ENCODE assay signal across 27 cellular contexts in genomic region chr1:65993047-65993363, GRCh38.
A peak's percentile ranks its signal among the peaks of the same experiment; 100 is the strongest.
DNase-seq lines count a peak whose midpoint lies in the region; FAIRE-seq and TF ChIP-seq lines count a peak whose summit lies in the region.
"Had no signal": no experiment of that assay in that cellular context is flagged by ENCODE, and none has a peak within 500 bp of the region (broad histone marks: within the 10 kb centered on the region; RNA-seq: fewer than 3 reads in every experiment).

No MANE protein-coding gene starts in this region.

- H2AFZ ChIP-seq in SK-N-SH (ENCODE audit: low read depth) (peak overlapping the region; percentile 72), neural progenitor cell (replicated peaks) (no peak overlapping the region)

- H3F3A ChIP-seq in SK-N-SH (replicated peaks; ENCODE audit: insufficient read depth) (no peaks in the 10 kb centered on the region), neural progenitor cell (ENCODE audit: low read depth) (no peaks in the 10 kb centered on the region)

- peak overlapping the region; percentile 69 for H3K4me2 ChIP-seq in SK-N-SH
- H3K4me2 ChIP-seq in neural progenitor cell, result no peak overlapping the region

- TF ChIP-seq RAD21 in SK-N-SH (IDR thresholded peaks at IDR 0.05; ENCODE audit: low read length), result no peak

- H3K27me3 ChIP-seq in BE2C, result no peaks in the 10 kb centered on the region
- H3K27me3 ChIP-seq in SK-N-SH (ENCODE audit: insufficient read depth), result no peaks in the 10 kb centered on the region
- no peaks in the 10 kb centered on the region for H3K27me3 ChIP-seq in dorsolateral prefrontal cortex
- H3K27me3 ChIP-seq in neural progenitor cell, result peaks cover 6% of the 10 kb centered on the region
- H3K27me3 ChIP-seq: pancreas, upper lobe of left lung had no signal

- CTCF ChIA-PET in SK-N-SH (lab: Yijun Ruan, JAX), result interaction anchor here (0.8 to 13.1 kb wide), 11 partner anchors 8 to 511 kb away, joined by 3 to 203 read pairs (median 4); no protein-coding TSS in a partner anchor

- H3K9me3 Mint-ChIP-seq in neural progenitor cell, result no peaks in the 10 kb centered on the region
- H3K9me3 Mint-ChIP-seq: activated CD4-positive, alpha-beta memory T cell treated with anti-CD3 and anti-CD28 coated beads for 36 hours had no signal

- H3K27ac Mint-ChIP-seq in neural progenitor cell, result peak overlapping the region; percentile 21
- H3K27ac Mint-ChIP-seq: activated CD4-positive, alpha-beta memory T cell treated with anti-CD3 and anti-CD28 coated beads for 36 hours; immature natural killer cell; naive thymus-derived CD4-positive, alpha-beta T cell had no signal

- H4K20me1 ChIP-seq in SK-N-SH (ENCODE audit: insufficient read depth) (no peaks in the 10 kb centered on the region), neural progenitor cell (ENCODE audit: low read depth) (no peaks in the 10 kb centered on the region)

- peaks cover 22% of the 10 kb centered on the region for H3K4me1 Mint-ChIP-seq in neural progenitor cell
- H3K4me1 Mint-ChIP-seq: immature natural killer cell; naive thymus-derived CD4-positive, alpha-beta T cell had no signal

- TF ChIP-seq CTCF in BE2C (IDR thresholded peaks at IDR 0.05; ENCODE audit: low read depth, low read length) (no peak), SK-N-SH (IDR thresholded peaks at IDR 0.05) (no peak), dorsolateral prefrontal cortex (IDR thresholded peaks at IDR 0.05 in 54 of 56, conservative IDR thresholded peaks at IDR 0.05 in 2 of 56; ENCODE audit: low read depth in 1 of 56, partially characterized antibody in 56 of 56) (no peak), neural progenitor cell (IDR thresholded peaks at IDR 0.05) (no peak)

- H3K4me3 Mint-ChIP-seq in neural progenitor cell, result peak overlapping the region; percentile 92
- H3K4me3 Mint-ChIP-seq: activated CD4-positive, alpha-beta memory T cell treated with anti-CD3 and anti-CD28 coated beads for 36 hours; immature natural killer cell; naive thymus-derived CD4-positive, alpha-beta T cell had no signal

- FAIRE-seq in HTR-8/SVneo (lab: Jason Lieb, UNC), result no peak
- FAIRE-seq: endothelial cell of umbilical vein, pancreas had no signal

- POLR2A ChIA-PET in SK-N-SH (lab: Yijun Ruan, JAX), result interaction anchor here (1.0 to 1.4 kb wide), 3 partner anchors 249 to 501 kb away, joined by 3 to 8 read pairs (median 5); no protein-coding TSS in a partner anchor

- H3K36me3 Mint-ChIP-seq in neural progenitor cell, result no peaks in the 10 kb centered on the region
- H3K36me3 Mint-ChIP-seq: activated CD4-positive, alpha-beta memory T cell treated with anti-CD3 and anti-CD28 coated beads for 36 hours; immature natural killer cell; naive thymus-derived CD4-positive, alpha-beta T cell had no signal

- no peaks in the 10 kb centered on the region for H3K9me2 ChIP-seq in SK-N-SH

- WGBS in SK-N-SH (ENCODE audit: low lambda C conversion rate), result 0% methylated on average over 6 of the region's 6 CpGs

- H3K4me3 ChIP-seq in BE2C (ENCODE audit: low read depth, low read length) (peak overlapping the region; percentile 90), SK-N-SH (ENCODE audit: low read depth in 2 of 2, low read length in 1 of 2) (peak overlapping the region; percentile 49 to 56), dorsolateral prefrontal cortex (peak overlapping the region; percentile 38 to 85 (median 66)), neural progenitor cell (no peak overlapping the region)
- H3K4me3 ChIP-seq: left ventricle myocardium inferior, pancreas, upper lobe of left lung had no signal

- DNase-seq in BE2C (peak; percentile 22), SK-N-SH (no peak), dorsolateral prefrontal cortex (no peak), neural progenitor cell (ENCODE audit: low spot score) (no peak), NCI-H82 treated with DMSO at 0.1 percent for 48 hours (lab: John Stamatoyannopoulos, UW; ENCODE audit: unreplicated experiment) (no peak), HTR-8/SVneo (ENCODE audit: insufficient read length, low spot score) (no peak), DMS53 (lab: John Stamatoyannopoulos, UW) (no peak)
- no peak for DNase-seq in central memory CD4-positive, alpha-beta T cell
- DNase-seq: activated CD4-positive, alpha-beta memory T cell treated with anti-CD3 and anti-CD28 coated beads for 36 hours; activated CD8-positive, alpha-beta memory T cell treated with anti-CD3 and anti-CD28 coated beads, Interleukin-2, amount 50 U/mL, for 4 hours; activated naive CD4-positive, alpha-beta T cell treated with anti-CD3 and anti-CD28 coated beads, Interleukin-2, amount 50 U/mL, for 16 hours; amniotic stem cell; Caco-2; DMS79; GDM1; immature natural killer cell; Kasumi-1; left ventricle myocardium inferior; MV-4-11; naive thymus-derived CD4-positive, alpha-beta T cell; NCI-H524; pancreas; stimulated activated CD4-positive, alpha-beta T cell treated with anti-CD3 and anti-CD28 coated beads, Interleukin-2, amount 100 ng/mL, for 24 hours; T-helper 1 cell; upper lobe of left lung had no signal

- intact Hi-C loops in dorsolateral prefrontal cortex (cut with DNase I), result loop anchor here (5.0 kb wide), 3 partner anchors 36 to 249 kb away; no protein-coding TSS in a partner anchor

- no peak for TF ChIP-seq EP300 in SK-N-SH (IDR thresholded peaks at IDR 0.05; ENCODE audit: borderline replicate concordance in 1 of 2, low read depth in 1 of 2, low read length in 1 of 2)

- peak overlapping the region; percentile 35; the same call in 1 of the 2 replicates for H3K9ac ChIP-seq in SK-N-SH
- H3K9ac ChIP-seq in neural progenitor cell, result no peak overlapping the region

- H3K4me1 ChIP-seq in BE2C (no peaks in the 10 kb centered on the region), SK-N-SH (ENCODE audit: control insufficient read depth in 1 of 2, insufficient read depth in 2 of 2, low read depth in 1 of 2, low read length in 1 of 2) (peaks cover 3 to 5% of the 10 kb centered on the region in 2 experiments; a peak in 3 of 4 replicates), neural progenitor cell (no peaks in the 10 kb centered on the region)
- H3K4me1 ChIP-seq: Caco-2, left ventricle myocardium inferior, pancreas, upper lobe of left lung had no signal

- H3K27me3 Mint-ChIP-seq in neural progenitor cell (ENCODE audit: insufficient read depth, low read depth), result no peaks in the 10 kb centered on the region

- H3K9me3 ChIP-seq in BE2C (no peaks in the 10 kb centered on the region), SK-N-SH (no peaks in the 10 kb centered on the region), neural progenitor cell (ENCODE audit: low read depth) (no peaks in the 10 kb centered on the region)
- H3K9me3 ChIP-seq: Caco-2, left ventricle myocardium inferior, pancreas, upper lobe of left lung had no signal

- H3K36me3 ChIP-seq in BE2C (no peaks in the 10 kb centered on the region), SK-N-SH (replicated peaks in 1 of 2; ENCODE audit: control insufficient read depth in 1 of 2, insufficient read depth in 2 of 2, low read length in 1 of 2) (no peaks in the 10 kb centered on the region), neural progenitor cell (no peaks in the 10 kb centered on the region)
- H3K36me3 ChIP-seq: left ventricle myocardium inferior, pancreas, upper lobe of left lung had no signal

- no peaks in the 10 kb centered on the region for H3K79me2 ChIP-seq in SK-N-SH (ENCODE audit: insufficient read depth)
- H3K79me2 ChIP-seq in neural progenitor cell (ENCODE audit: low read depth), result no peaks in the 10 kb centered on the region

- H3K27ac ChIP-seq in SK-N-SH (ENCODE audit: low read depth in 2 of 2, low read length in 1 of 2), result peak overlapping the region; percentile 8 to 91; a peak in 3 of 4 replicates
- peak overlapping the region; percentile 50 to 95 (median 89) for H3K27ac ChIP-seq in dorsolateral prefrontal cortex
- no peak overlapping the region for H3K27ac ChIP-seq in neural progenitor cell
- H3K27ac ChIP-seq: C4-2B, left ventricle myocardium inferior, pancreas, upper lobe of left lung had no signal

TF ChIP-seq in SK-N-SH, 30 proteins besides CTCF, POLR2A, EP300 and RAD21 (continues in another document):
- TF ChIP-seq TAF1 (IDR thresholded peaks at IDR 0.05; ENCODE audit: borderline replicate concordance, low read depth, low read length), result no peak
- no peak for TF ChIP-seq TEAD4 (IDR thresholded peaks at IDR 0.05; ENCODE audit: borderline replicate concordance, insufficient read depth)
- TF ChIP-seq, protein P1, sequence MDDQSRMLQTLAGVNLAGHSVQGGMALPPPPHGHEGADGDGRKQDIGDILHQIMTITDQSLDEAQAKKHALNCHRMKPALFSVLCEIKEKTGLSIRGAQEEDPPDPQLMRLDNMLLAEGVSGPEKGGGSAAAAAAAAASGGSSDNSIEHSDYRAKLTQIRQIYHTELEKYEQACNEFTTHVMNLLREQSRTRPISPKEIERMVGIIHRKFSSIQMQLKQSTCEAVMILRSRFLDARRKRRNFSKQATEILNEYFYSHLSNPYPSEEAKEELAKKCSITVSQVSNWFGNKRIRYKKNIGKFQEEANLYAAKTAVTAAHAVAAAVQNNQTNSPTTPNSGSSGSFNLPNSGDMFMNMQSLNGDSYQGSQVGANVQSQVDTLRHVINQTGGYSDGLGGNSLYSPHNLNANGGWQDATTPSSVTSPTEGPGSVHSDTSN (IDR thresholded peaks at IDR 0.05), result no peak
- no peak for TF ChIP-seq USF2 (IDR thresholded peaks at IDR 0.05; ENCODE audit: borderline replicate concordance, low read depth, low read length)
- TF ChIP-seq SIN3A (IDR thresholded peaks at IDR 0.05; ENCODE audit: borderline replicate concordance, low read depth, low read length), result no peak
- TF ChIP-seq USF1 (IDR thresholded peaks at IDR 0.05; ENCODE audit: borderline replicate concordance, low read depth), result no peak
- TF ChIP-seq FOXM1 (IDR thresholded peaks at IDR 0.05; ENCODE audit: low read depth), result no peak
- TF ChIP-seq FOXJ3 (CRISPR knock-in tag; IDR thresholded peaks at IDR 0.05), result no peak
- no peak for TF ChIP-seq MAX (IDR thresholded peaks at IDR 0.05; ENCODE audit: low read depth)
- no peak for TF ChIP-seq NRF1 (IDR thresholded peaks at IDR 0.05; ENCODE audit: low read depth, low read length)
